Comparison of ENCODE assay signal across 23 cellular contexts in genomic region chr12:88833641-88834116, GRCh38.
A peak's percentile ranks its signal among the peaks of the same experiment; 100 is the strongest.
DNase-seq lines count a peak whose midpoint lies in the region; ATAC-seq, FAIRE-seq and TF ChIP-seq lines count a peak whose summit lies in the region.
"Had no signal": no experiment of that assay in that cellular context is flagged by ENCODE, and none has a peak within 500 bp of the region (broad histone marks: within the 10 kb centered on the region; RNA-seq: fewer than 3 reads in every experiment).

No MANE protein-coding gene starts in this region.

- no peaks in the 10 kb centered on the region for H3K27me3 Mint-ChIP-seq in astrocyte (ENCODE audit: low read depth, unreplicated experiment)
- H3K27me3 Mint-ChIP-seq: activated naive CD4-positive, alpha-beta T cell treated with anti-CD3 and anti-CD28 coated beads, Interleukin-2, amount 10 ng/mL, durations not matched to agents 7 days and 5 days; CD4-positive, alpha-beta T cell; dendritic cell treated with granulocyte-macrophage colony-stimulating factor and Interleukin-4, amounts not matched to agents 40 ng/mL and 50 ng/mL, for 4 days had no signal

- H3K27ac Mint-ChIP-seq in astrocyte (ENCODE audit: unreplicated experiment), result no peak overlapping the region
- H3K27ac Mint-ChIP-seq: activated naive CD4-positive, alpha-beta T cell treated with anti-CD3 and anti-CD28 coated beads, Interleukin-2, amount 10 ng/mL, durations not matched to agents 7 days and 5 days; CD4-positive, alpha-beta T cell; dendritic cell treated with granulocyte-macrophage colony-stimulating factor and Interleukin-4, amounts not matched to agents 40 ng/mL and 50 ng/mL, for 4 days; nephron progenitor cell; T-helper 2 cell treated with Interferon-gamma antibody and Interleukin-4, amounts not matched to agents 5 μg/mL and 100 μg/mL, for 36 hours had no signal

- no peak for TF ChIP-seq CTCF in HCT116 (IDR thresholded peaks at IDR 0.05 in 2 of 3, conservative IDR thresholded peaks at IDR 0.05 in 1 of 3; ENCODE audit: borderline replicate concordance in 1 of 3, insufficient read depth in 1 of 3, low read depth in 2 of 3, low read length in 2 of 3)
- no peak for TF ChIP-seq CTCF in astrocyte (IDR thresholded peaks at IDR 0.05; ENCODE audit: insufficient read depth, low read depth, low read length)
- no peak for TF ChIP-seq CTCF in upper lobe of right lung (IDR thresholded peaks at IDR 0.05)

- CTCF ChIA-PET in HCT116 (lab: Charles Lee), result no interaction called here

- no peaks in the 10 kb centered on the region for H4K20me1 ChIP-seq in HCT116 (ENCODE audit: insufficient read depth)
- H4K20me1 ChIP-seq in astrocyte (ENCODE audit: insufficient read depth, low read length), result no peaks in the 10 kb centered on the region

- H3K79me2 ChIP-seq in HCT116 (ENCODE audit: insufficient read depth, low read length), result no peaks in the 10 kb centered on the region
- H3K79me2 ChIP-seq in astrocyte (ENCODE audit: insufficient read depth, low read length), result no peaks in the 10 kb centered on the region

- FAIRE-seq in astrocyte (lab: Jason Lieb, UNC), result peak; percentile 13

- POLR2A ChIA-PET in HCT116 (lab: Charles Lee), result no interaction called here

- BruUV-seq in HCT116 (replicated peaks; lab: Mats Ljungman, UMichigan), result no TSS peak

- no peak for DNase-seq in HCT116 (ENCODE audit: low read depth, low spot score)
- DNase-seq in astrocyte (ENCODE audit: low read depth), result peak; percentile 59
- DNase-seq in iris pigment epithelial cell (ENCODE audit: low read depth), result peak; percentile 79
- no peak for DNase-seq in upper lobe of right lung
- DNase-seq in Right ventricle myocardium superior, result no peak
- no peak for DNase-seq in inferior parietal cortex (ENCODE audit: extremely low spot score)
- DNase-seq in NCI-H1930 (lab: John Stamatoyannopoulos, UW), result no peak
- DNase-seq: activated CD4-positive, alpha-beta T cell treated with anti-CD3 and anti-CD28 coated beads for 48 hours; activated naive CD4-positive, alpha-beta T cell treated with anti-CD3 and anti-CD28 coated beads, Interleukin-2, amount 10 ng/mL, durations not matched to agents 7 days and 5 days; activated T-cell treated with anti-CD3 and anti-CD28 coated beads, Interleukin-2, amount 50 U/mL, for 48 hours; caudate nucleus; CD4-positive, alpha-beta T cell; NCI-H146; NCI-H526 treated with DMSO at 0.1 percent for 48 hours; nephron progenitor cell; right lobe of liver; stimulated activated CD4-positive, alpha-beta T cell treated with anti-CD3 and anti-CD28 coated beads, Interleukin-15, amount 100 ng/mL, for 24 hours; stimulated activated naive CD8-positive, alpha-beta T cell treated with anti-CD3 and anti-CD28 coated beads, Interleukin-15, Interleukin-2, amounts not matched to agents 100 U/mL and 50 U/mL, for 24 hours; tibial artery had no signal

- 0 out of 2 replicates have a peak, but pooled peaks cover 4% of the 10 kb centered on the region for H3K9me2 ChIP-seq in HCT116 (ENCODE audit: insufficient read depth)

- H3K4me1 ChIP-seq in HCT116 (ENCODE audit: control insufficient read depth in 1 of 2, insufficient read depth in 2 of 2, low read length in 2 of 2) (peaks cover 0 to 23% of the 10 kb centered on the region in 2 experiments; a peak in 1 of 4 replicates), astrocyte (ENCODE audit: insufficient read depth, low read length) (no peaks in the 10 kb centered on the region), upper lobe of right lung (peaks cover 5% of the 10 kb centered on the region)
- H3K4me1 ChIP-seq: right lobe of liver, tibial artery had no signal

- H3K9me3 Mint-ChIP-seq in astrocyte (ENCODE audit: unreplicated experiment), result peaks cover 3% of the 10 kb centered on the region
- H3K9me3 Mint-ChIP-seq: activated naive CD4-positive, alpha-beta T cell treated with anti-CD3 and anti-CD28 coated beads, Interleukin-2, amount 10 ng/mL, durations not matched to agents 7 days and 5 days had no signal

- H3K27me3 ChIP-seq in HCT116 (ENCODE audit: insufficient read depth, low read length), result no peaks in the 10 kb centered on the region
- H3K27me3 ChIP-seq in astrocyte (ENCODE audit: insufficient read depth, low read length), result no peaks in the 10 kb centered on the region
- no peaks in the 10 kb centered on the region for H3K27me3 ChIP-seq in upper lobe of right lung
- H3K27me3 ChIP-seq: right lobe of liver, tibial artery had no signal

- RAD21 ChIA-PET in HCT116 (lab: Charles Lee; ENCODE audit: low non-redundant PET in 1 of 2, low total read pairs in 2 of 2, uncharacterized antibody in 2 of 2, unreplicated experiment in 2 of 2), result no interaction called here

- H3K4me3 Mint-ChIP-seq in astrocyte (ENCODE audit: unreplicated experiment), result no peak overlapping the region
- H3K4me3 Mint-ChIP-seq: activated naive CD4-positive, alpha-beta T cell treated with anti-CD3 and anti-CD28 coated beads, Interleukin-2, amount 10 ng/mL, durations not matched to agents 7 days and 5 days; CD4-positive, alpha-beta T cell; dendritic cell treated with granulocyte-macrophage colony-stimulating factor and Interleukin-4, amounts not matched to agents 40 ng/mL and 50 ng/mL, for 4 days; nephron progenitor cell; T-helper 2 cell treated with Interferon-gamma antibody and Interleukin-4, amounts not matched to agents 5 μg/mL and 100 μg/mL, for 36 hours had no signal

- no peak overlapping the region for H3K4me3 ChIP-seq in HCT116 (replicated peaks in 1 of 2; ENCODE audit: low read depth in 1 of 2, low read length in 2 of 2)
- H3K4me3 ChIP-seq in astrocyte (ENCODE audit: insufficient read depth, low read depth, low read length), result no peak overlapping the region
- no peak overlapping the region for H3K4me3 ChIP-seq in upper lobe of right lung
- H3K4me3 ChIP-seq: right lobe of liver, tibial artery had no signal

- H3K9me3 ChIP-seq in HCT116 (ENCODE audit: control insufficient read depth in 1 of 2, insufficient read depth in 1 of 2, low read depth in 1 of 2, low read length in 2 of 2) (peaks cover 0 to 12% of the 10 kb centered on the region in 2 experiments; a peak in 1 of 4 replicates), astrocyte (ENCODE audit: insufficient read depth, low read depth, low read length) (no peaks in the 10 kb centered on the region), upper lobe of right lung (no peaks in the 10 kb centered on the region)
- H3K9me3 ChIP-seq: right lobe of liver had no signal

- H3K4me2 ChIP-seq in HCT116 (ENCODE audit: low read length) (no peak overlapping the region), astrocyte (ENCODE audit: low read length) (no peak overlapping the region)

- H3K9ac ChIP-seq in HCT116 (ENCODE audit: low read length) (no peak overlapping the region), astrocyte (ENCODE audit: low read length) (no peak overlapping the region)

- no peaks in the 10 kb centered on the region for H3K36me3 Mint-ChIP-seq in astrocyte (ENCODE audit: low read depth, unreplicated experiment)
- H3K36me3 Mint-ChIP-seq: activated naive CD4-positive, alpha-beta T cell treated with anti-CD3 and anti-CD28 coated beads, Interleukin-2, amount 10 ng/mL, durations not matched to agents 7 days and 5 days had no signal

- H3K27ac ChIP-seq in HCT116 (ENCODE audit: low read depth, low read length), result no peak overlapping the region
- H3K27ac ChIP-seq in astrocyte (ENCODE audit: low read depth, low read length), result no peak overlapping the region
- H3K27ac ChIP-seq in upper lobe of right lung, result no peak overlapping the region
- H3K27ac ChIP-seq: right lobe of liver, RWPE1, tibial artery, VCaP had no signal

- H3K4me1 Mint-ChIP-seq in astrocyte (ENCODE audit: low read depth, unreplicated experiment), result peaks cover 5% of the 10 kb centered on the region
- H3K4me1 Mint-ChIP-seq: activated naive CD4-positive, alpha-beta T cell treated with anti-CD3 and anti-CD28 coated beads, Interleukin-2, amount 10 ng/mL, durations not matched to agents 7 days and 5 days; nephron progenitor cell had no signal

- H2AFZ ChIP-seq in HCT116 (ENCODE audit: low read depth, low read length, poor library complexity, severe bottlenecking), result peak overlapping the region; percentile 11
- no peak overlapping the region for H2AFZ ChIP-seq in astrocyte (ENCODE audit: low read depth, low read length)

- no peak for ATAC-seq in HCT116
- peak; percentile 29 for ATAC-seq in upper lobe of right lung
- no peak for ATAC-seq in Right ventricle myocardium superior (ENCODE audit: poor library complexity)
- ATAC-seq: right lobe of liver; stimulated activated naive CD8-positive, alpha-beta T cell treated with anti-CD3 and anti-CD28 coated beads, Interleukin-15, Interleukin-2, amounts not matched to agents 100 U/mL and 50 U/mL, for 24 hours had no signal

- no peak for TF ChIP-seq POLR2A in HCT116 (IDR thresholded peaks at IDR 0.05; ENCODE audit: borderline replicate concordance, extremely low read depth, insufficient read depth, insufficient read length)

- intact Hi-C loops in HCT116 (cut with micrococcal nuclease), result no loop called here
- intact Hi-C loops in upper lobe of right lung (cut with DNase I), result no loop called here
- intact Hi-C loops in Right ventricle myocardium superior (cut with DNase I), result no loop called here

- no peak for TF ChIP-seq RAD21 in HCT116 (IDR thresholded peaks at IDR 0.05; ENCODE audit: low read depth)

- H3K36me3 ChIP-seq in HCT116 (ENCODE audit: control insufficient read depth in 1 of 2, insufficient read depth in 2 of 2, low read length in 2 of 2) (peaks cover 0 to 5% of the 10 kb centered on the region in 2 experiments; a peak in 1 of 4 replicates), astrocyte (ENCODE audit: insufficient read depth, low read length) (no peaks in the 10 kb centered on the region), upper lobe of right lung (no peaks in the 10 kb centered on the region)
- H3K36me3 ChIP-seq: right lobe of liver, tibial artery had no signal

TF ChIP-seq in HCT116, 20 proteins besides CTCF, POLR2A, EP300 and RAD21:
- no peak for TF ChIP-seq EZH2phosphoT487 (IDR thresholded peaks at IDR 0.05; ENCODE audit: borderline replicate concordance)
TF ChIP-seq in HCT116: peak in this region for 0.

Comparison
In these comparisons a context has a peak if more than half of its experiments do, and no peak if none do; other contexts are left out.
1. DNase-seq: peak in astrocyte (single experiment) and iris pigment epithelial cell (single experiment); none in HCT116 (single experiment), upper lobe of right lung (single experiment), Right ventricle myocardium superior (single experiment), inferior parietal cortex (single experiment) and NCI-H1930 (0 of 2).